8 cellular contexts compared by ENCODE assay signal in the genomic region with DNA sequence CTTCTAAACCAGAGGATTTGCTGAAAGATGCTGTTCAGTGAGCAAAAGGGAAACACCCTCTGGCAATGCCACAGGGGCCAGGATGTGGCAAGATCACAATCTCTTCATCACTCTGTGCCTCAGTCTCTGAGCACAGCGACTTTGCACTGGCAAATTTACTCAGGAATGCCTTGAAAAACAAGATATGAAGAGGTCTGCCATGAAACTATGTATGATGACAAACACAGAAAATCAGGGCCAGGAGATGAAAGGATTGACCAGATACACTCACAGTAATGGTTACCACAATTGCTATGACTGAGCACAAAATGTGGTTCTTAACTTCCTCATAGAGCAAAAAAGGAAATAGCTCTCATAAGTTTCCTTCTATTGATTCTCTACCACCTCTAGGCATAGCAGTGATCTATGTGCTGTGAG. TPM values are rescaled to one million over a fixed set of nuclear protein-coding genes. Genes with fewer than 3 reads are reported as not detected.
A peak's percentile ranks its signal among the peaks of the same experiment; 100 is the strongest.
DNase-seq lines count a peak whose midpoint lies in the region; ATAC-seq and TF ChIP-seq lines count a peak whose summit lies in the region.

No MANE protein-coding gene starts in this region.

- H3K4me3 Mint-ChIP-seq in Calu3 (ENCODE audit: low read depth, unreplicated experiment) = no peak overlapping the region

- H3K4me3 ChIP-seq in psoas muscle = no peak overlapping the region

- H3K36me3 ChIP-seq in KOPT-K1 (ENCODE audit: insufficient read depth, low read length) (peaks cover 10% of the 10 kb centered on the region), psoas muscle (ENCODE audit: insufficient read depth in 1 of 2, low read depth in 1 of 2) (peaks cover 0 to 12% of the 10 kb centered on the region in 2 donors)

- no TSS peak for BruUV-seq in Calu3 (replicated peaks; lab: Mats Ljungman, UMichigan)

- H3K4me1 ChIP-seq in psoas muscle = peaks cover 13% of the 10 kb centered on the region

- H3K4me1 Mint-ChIP-seq in Calu3 (ENCODE audit: low read depth, unreplicated experiment) = peaks cover 33% of the 10 kb centered on the region

- peak overlapping the region; percentile 37 for H3K27ac Mint-ChIP-seq in Calu3 (ENCODE audit: unreplicated experiment)

- CTCF ChIA-PET in Calu3 (lab: Charles Lee) = interaction anchor here (0.6 to 1.3 kb wide), 3 partner anchors 177 to 563 kb away, joined by 3 to 4 read pairs (median 3); no protein-coding TSS in a partner anchor

- H3K27me3 ChIP-seq in psoas muscle (ENCODE audit: insufficient read depth in 3 of 3, low read length in 2 of 3) = no peaks in the 10 kb centered on the region

- ATAC-seq in GM21526 (IDR thresholded peaks at IDR 0.05; ENCODE audit: low FRiP score, unreplicated experiment) = peak; percentile 77
- no peak for ATAC-seq in psoas muscle

- H3K9me3 Mint-ChIP-seq in Calu3 (ENCODE audit: low read depth, unreplicated experiment) = no peaks in the 10 kb centered on the region

- 81 to 100% (median 82%) methylated on average over 1 of the region's 1 CpG for WGBS in psoas muscle, 3 donors

- peak; percentile 11 for DNase-seq in Calu3
- DNase-seq in activated CD8-positive, alpha-beta memory T cell treated with anti-CD3 and anti-CD28 coated beads, Interleukin-2, amount 50 U/mL, for 1 hour (ENCODE audit: extremely low read depth) = peak; percentile 40
- peak; percentile 27 for DNase-seq in medulla oblongata (ENCODE audit: extremely low spot score)
- DNase-seq in psoas muscle = no peak
- no peak for DNase-seq in kidney glomerular epithelial cell (lab: John Stamatoyannopoulos, UW)
- no peak for DNase-seq in NCI-H510A (lab: John Stamatoyannopoulos, UW)

- H3K36me3 Mint-ChIP-seq in Calu3 (ENCODE audit: insufficient read depth, unreplicated experiment) = peaks cover 7% of the 10 kb centered on the region

- H3K27ac ChIP-seq in KOPT-K1 (ENCODE audit: low read depth, low read length, poor library complexity, severe bottlenecking) (peak overlapping the region; percentile 23), psoas muscle (no peak overlapping the region)

- TF ChIP-seq CTCF in Calu3 (IDR thresholded peaks at IDR 0.05; ENCODE audit: unreplicated experiment) (no peak), psoas muscle (IDR thresholded peaks at IDR 0.05) (no peak)

- H3K9me3 ChIP-seq in KOPT-K1 (ENCODE audit: insufficient read depth, low read length, poor library complexity, severe bottlenecking) = no peaks in the 10 kb centered on the region
- no peaks in the 10 kb centered on the region for H3K9me3 ChIP-seq in psoas muscle

- intact Hi-C loops in Calu3 (cut with micrococcal nuclease; ENCODE audit: unreplicated experiment) (loop anchor here (10.0 kb wide), 1 partner anchor 352 kb away; no protein-coding TSS in a partner anchor), psoas muscle (cut with DNase I) (no loop called here)

- no peaks in the 10 kb centered on the region for H3K27me3 Mint-ChIP-seq in Calu3 (ENCODE audit: unreplicated experiment)

RNA-seq across cellular contexts. Expression of a gene that starts 5.8 kb away (rescaled TPM):
- total RNA-seq in Calu3 (2022) = 29.0 and 35.6 TPM in 2 replicates
- 10 to 100 TPM in 2 of 4 donors, 1 to 10 TPM in 2; 7.6 to 14.3 (median 9.5) TPM for total RNA-seq in psoas muscle
- 10 to 100 TPM in 2 of 3 donors, 1 to 10 TPM in 1; 9.3 to 24.2 (median 11.5) TPM for polyA plus RNA-seq in psoas muscle

RNA-seq across cellular contexts. Expression of a gene that starts 6.0 kb away (rescaled TPM):
- 17.1 and 19.4 TPM in 2 replicates for total RNA-seq in Calu3 (2022)
- 10 to 100 TPM in 3 of 4 donors, 1 to 10 TPM in 1; 7.9 to 18.7 (median 12.2) TPM for total RNA-seq in psoas muscle
- polyA plus RNA-seq in psoas muscle = 10 to 100 TPM; 12.6 to 22.5 (median 21.8) TPM

Comparison
In these comparisons a context has a peak if more than half of its experiments do, and no peak if none do; other contexts are left out.
1. DNase-seq: peak in Calu3 (single experiment), activated CD8-positive, alpha-beta memory T cell treated with anti-CD3 and anti-CD28 coated beads, Interleukin-2, amount 50 U/mL, for 1 hour (single experiment) and medulla oblongata (single experiment); none in psoas muscle (0 of 2), kidney glomerular epithelial cell (single experiment) and NCI-H510A (single experiment).